In genomic region chr12:121531356-121531750, GRCh38 we compare ENCODE assay signal across 1 cellular context.
TF ChIP-seq lines count a peak whose summit lies in the region.

No MANE protein-coding gene starts in this region.

TF ChIP-seq in H1, 55 proteins besides CTCF, POLR2A, EP300 and RAD21:
- TF ChIP-seq SAP30 (IDR thresholded peaks at IDR 0.05; ENCODE audit: insufficient read depth, insufficient replicate concordance, low read length) (no peak), EZH2 (IDR thresholded peaks at IDR 0.05; ENCODE audit: low read depth, low read length, severe bottlenecking) (no peak), SRF (IDR thresholded peaks at IDR 0.05; ENCODE audit: low read depth, low read length) (no peak), SUZ12 (IDR thresholded peaks at IDR 0.05; ENCODE audit: low read length) (no peak), NANOG (IDR thresholded peaks at IDR 0.05; ENCODE audit: insufficient read depth, low read depth, low read length, poor library complexity, severe bottlenecking) (no peak), HDAC2 (IDR thresholded peaks at IDR 0.05; ENCODE audit: borderline replicate concordance in 1 of 2, low read depth in 2 of 2, low read length in 2 of 2) (peak in 1 of 2 experiments; percentile 56; a peak in 1 of 4 replicates), KDM1A (IDR thresholded peaks at IDR 0.05; ENCODE audit: borderline replicate concordance, low read length) (peak; percentile 97), E2F6 (IDR thresholded peaks at IDR 0.05) (no peak)
- TF ChIP-seq, protein P1, sequence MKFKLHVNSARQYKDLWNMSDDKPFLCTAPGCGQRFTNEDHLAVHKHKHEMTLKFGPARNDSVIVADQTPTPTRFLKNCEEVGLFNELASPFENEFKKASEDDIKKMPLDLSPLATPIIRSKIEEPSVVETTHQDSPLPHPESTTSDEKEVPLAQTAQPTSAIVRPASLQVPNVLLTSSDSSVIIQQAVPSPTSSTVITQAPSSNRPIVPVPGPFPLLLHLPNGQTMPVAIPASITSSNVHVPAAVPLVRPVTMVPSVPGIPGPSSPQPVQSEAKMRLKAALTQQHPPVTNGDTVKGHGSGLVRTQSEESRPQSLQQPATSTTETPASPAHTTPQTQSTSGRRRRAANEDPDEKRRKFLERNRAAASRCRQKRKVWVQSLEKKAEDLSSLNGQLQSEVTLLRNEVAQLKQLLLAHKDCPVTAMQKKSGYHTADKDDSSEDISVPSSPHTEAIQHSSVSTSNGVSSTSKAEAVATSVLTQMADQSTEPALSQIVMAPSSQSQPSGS (IDR thresholded peaks at IDR 0.05; ENCODE audit: low read length) = no peak
